20 cellular contexts compared by ENCODE assay signal in the genomic region with DNA sequence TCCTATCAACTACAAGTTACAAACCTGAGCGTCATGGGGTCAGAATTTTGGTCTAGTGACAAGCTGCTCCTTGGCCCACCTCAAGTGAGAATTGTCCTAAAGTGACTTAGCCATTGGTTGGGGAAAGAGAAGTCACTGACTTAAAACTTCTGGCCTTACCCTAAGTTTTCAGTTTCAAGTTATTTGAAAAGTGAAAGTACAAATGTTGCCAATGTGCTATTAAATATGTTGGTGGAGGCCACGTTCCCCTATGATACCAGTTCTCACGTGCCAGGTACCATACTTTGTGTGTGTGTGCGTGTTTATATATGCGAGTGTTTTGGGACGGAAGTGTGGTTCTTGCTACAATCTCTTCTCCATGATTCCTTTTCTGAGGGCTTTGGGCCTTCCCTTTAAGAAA. TPM values are rescaled to one million over a fixed set of nuclear protein-coding genes. Genes with fewer than 3 reads are reported as not detected.
DNase-seq lines count a peak whose midpoint lies in the region; ATAC-seq lines count a peak whose summit lies in the region.
"Had no signal": no experiment of that assay in that cellular context is flagged by ENCODE, and none has a peak within 500 bp of the region (broad histone marks: within the 10 kb centered on the region; RNA-seq: fewer than 3 reads in every experiment).

No MANE protein-coding gene starts in this region.

- H3K27ac Mint-ChIP-seq in activated naive CD4-positive, alpha-beta T cell treated with anti-CD3 and anti-CD28 coated beads, Interleukin-2, amount 50 U/mL, for 24 hours, result peak overlapping the region; percentile 59
- peak overlapping the region; percentile 43 for H3K27ac Mint-ChIP-seq in activated naive CD8-positive, alpha-beta T cell treated with anti-CD3 and anti-CD28 coated beads for 36 hours
- H3K27ac Mint-ChIP-seq in stimulated activated naive CD8-positive, alpha-beta T cell treated with anti-CD3 and anti-CD28 coated beads, Interleukin-15, amount 100 ng/mL, for 72 hours, result peak overlapping the region in 1 of 2 donors; percentile 20
- H3K27ac Mint-ChIP-seq: GM23338; progenitor cell of endocrine pancreas; T-helper 1 cell treated with Interleukin-12 subunit alpha and Interleukin-12 subunit beta and Interleukin-4 antibody, amounts not matched to agents 30 μg/mL and 1 μg/mL, for 36 hours had no signal

- no peak for DNase-seq in activated naive CD4-positive, alpha-beta T cell treated with Interleukin-2 at 50 U/mL for 16 hours
- DNase-seq in activated naive CD8-positive, alpha-beta T cell treated with anti-CD3 and anti-CD28 coated beads for 36 hours, result no peak
- peak in 1 of 2 donors; percentile 9 for DNase-seq in stimulated activated naive CD8-positive, alpha-beta T cell treated with anti-CD3 and anti-CD28 coated beads, Interleukin-15, amount 100 ng/mL, for 72 hours
- no peak for DNase-seq in NCI-H2227 (lab: John Stamatoyannopoulos, UW; ENCODE audit: unreplicated experiment)
- DNase-seq in LoVo (ENCODE audit: low spot score), result no peak
- no peak for DNase-seq in ecto neural progenitor cell (ENCODE audit: low spot score)
- DNase-seq: activated CD8-positive, alpha-beta memory T cell treated with anti-CD3 and anti-CD28 coated beads, Interleukin-2, amount 50 U/mL, for 48 hours; adrenal gland; foreskin melanocyte; mesenchymal stem cell; NCI-H1092; NCI-H524 treated with DMSO at 0.1 percent for 48 hours; SHP77 treated with DMSO at 0.1 percent for 48 hours; WERI-Rb-1 had no signal

- H3K9me3 Mint-ChIP-seq in activated naive CD4-positive, alpha-beta T cell treated with anti-CD3 and anti-CD28 coated beads, Interleukin-2, amount 50 U/mL, for 24 hours, result no peaks in the 10 kb centered on the region
- H3K9me3 Mint-ChIP-seq in activated naive CD8-positive, alpha-beta T cell treated with anti-CD3 and anti-CD28 coated beads for 36 hours, result peaks cover 20% of the 10 kb centered on the region
- peaks cover 7 to 15% of the 10 kb centered on the region in 2 donors for H3K9me3 Mint-ChIP-seq in stimulated activated naive CD8-positive, alpha-beta T cell treated with anti-CD3 and anti-CD28 coated beads, Interleukin-15, amount 100 ng/mL, for 72 hours

- ATAC-seq in HG02798 (IDR thresholded peaks at IDR 0.05; ENCODE audit: poor library complexity, unreplicated experiment), result peak; percentile 46
- ATAC-seq in stimulated activated naive CD8-positive, alpha-beta T cell treated with anti-CD3 and anti-CD28 coated beads, Interleukin-15, amount 100 ng/mL, for 72 hours, result peak; percentile 52
- ATAC-seq: GM23338 had no signal

- H3K4me1 Mint-ChIP-seq in activated naive CD4-positive, alpha-beta T cell treated with anti-CD3 and anti-CD28 coated beads, Interleukin-2, amount 50 U/mL, for 24 hours, result peaks cover 32% of the 10 kb centered on the region
- H3K4me1 Mint-ChIP-seq in activated naive CD8-positive, alpha-beta T cell treated with anti-CD3 and anti-CD28 coated beads for 36 hours, result peaks cover 29% of the 10 kb centered on the region
- H3K4me1 Mint-ChIP-seq in stimulated activated naive CD8-positive, alpha-beta T cell treated with anti-CD3 and anti-CD28 coated beads, Interleukin-15, amount 100 ng/mL, for 72 hours, result peaks cover 33% of the 10 kb centered on the region
- H3K4me1 Mint-ChIP-seq: GM23338 had no signal

- H3K36me3 Mint-ChIP-seq in activated naive CD4-positive, alpha-beta T cell treated with anti-CD3 and anti-CD28 coated beads, Interleukin-2, amount 50 U/mL, for 24 hours, result peaks cover under 1% of the 10 kb centered on the region
- peaks cover 6% of the 10 kb centered on the region for H3K36me3 Mint-ChIP-seq in activated naive CD8-positive, alpha-beta T cell treated with anti-CD3 and anti-CD28 coated beads for 36 hours

- peak overlapping the region; percentile 33 for H3K4me3 Mint-ChIP-seq in activated naive CD4-positive, alpha-beta T cell treated with anti-CD3 and anti-CD28 coated beads, Interleukin-2, amount 50 U/mL, for 24 hours
- no peak overlapping the region for H3K4me3 Mint-ChIP-seq in activated naive CD8-positive, alpha-beta T cell treated with anti-CD3 and anti-CD28 coated beads for 36 hours
- peak overlapping the region in 1 of 2 donors; percentile 46 for H3K4me3 Mint-ChIP-seq in stimulated activated naive CD8-positive, alpha-beta T cell treated with anti-CD3 and anti-CD28 coated beads, Interleukin-15, amount 100 ng/mL, for 72 hours
- H3K4me3 Mint-ChIP-seq: GM23338; neural crest cell; T-helper 1 cell treated with Interleukin-12 subunit alpha and Interleukin-12 subunit beta and Interleukin-4 antibody, amounts not matched to agents 30 μg/mL and 1 μg/mL, for 36 hours had no signal

- H3K27me3 Mint-ChIP-seq in activated naive CD4-positive, alpha-beta T cell treated with anti-CD3 and anti-CD28 coated beads, Interleukin-2, amount 50 U/mL, for 24 hours, result no peaks in the 10 kb centered on the region
- H3K27me3 Mint-ChIP-seq in activated naive CD8-positive, alpha-beta T cell treated with anti-CD3 and anti-CD28 coated beads for 36 hours, result no peaks in the 10 kb centered on the region
- H3K27me3 Mint-ChIP-seq in stimulated activated naive CD8-positive, alpha-beta T cell treated with anti-CD3 and anti-CD28 coated beads, Interleukin-15, amount 100 ng/mL, for 72 hours, result no peaks in the 10 kb centered on the region

RNA-seq across cellular contexts. Expression of a gene that starts 22.6 kb away (rescaled TPM):
- 10 to 100 TPM; 42.7 to 46.6 TPM for total RNA-seq in activated naive CD8-positive, alpha-beta T cell treated with anti-CD3 and anti-CD28 coated beads for 36 hours
